Comparison of ENCODE assay signal across 8 cellular contexts in genomic region chrX:17736478-17736855, GRCh38. TPM values are rescaled to one million over a fixed set of nuclear protein-coding genes. Genes with fewer than 3 reads are reported as not detected.
DNase-seq lines count a peak whose midpoint lies in the region; TF ChIP-seq lines count a peak whose summit lies in the region.

No MANE protein-coding gene starts in this region.

- TF ChIP-seq CTCF in choroid plexus epithelial cell (conservative IDR thresholded peaks at IDR 0.05; ENCODE audit: low read depth, low read length) = no peak

- DNase-seq in Jurkat, Clone E6-1 (ENCODE audit: low read depth, low spot score) = no peak
- no peak for DNase-seq in choroid plexus epithelial cell (ENCODE audit: low read depth)
- DNase-seq in AG08395 (ENCODE audit: low spot score) = no peak
- DNase-seq in NCI-H2227 treated with DMSO at 0.1 percent for 48 hours (lab: John Stamatoyannopoulos, UW) = no peak
- DNase-seq in stimulated activated CD4-positive, alpha-beta T cell treated with anti-CD3 and anti-CD28 coated beads, Interleukin-4, amount 100 ng/mL, for 1 hour = no peak
- no peak for DNase-seq in DMS 273 treated with DMSO at 0.1 percent for 48 hours (lab: John Stamatoyannopoulos, UW)

- H3K79me2 ChIP-seq in ACC112 (ENCODE audit: control insufficient read depth, insufficient read depth, low read length, unreplicated experiment) = peaks cover 39% of the 10 kb centered on the region

- H3K4me1 ChIP-seq in ACC112 (ENCODE audit: control insufficient read depth, insufficient read depth, low read length, unreplicated experiment) (peaks cover 15% of the 10 kb centered on the region), muscle layer of colon (ENCODE audit: insufficient read depth, low read length) (no peaks in the 10 kb centered on the region)

- H3K9ac ChIP-seq in muscle layer of colon (ENCODE audit: low read length) = no peak overlapping the region

- peak overlapping the region; percentile 78 for H3K4me3 ChIP-seq in ACC112 (ENCODE audit: low read depth, low read length)
- H3K4me3 ChIP-seq in Jurkat, Clone E6-1 (ENCODE audit: low read length) = peak overlapping the region; percentile 54
- H3K4me3 ChIP-seq in choroid plexus epithelial cell (ENCODE audit: low read depth, low read length) = peak overlapping the region; percentile 57
- peak overlapping the region in 1 of 2 donors; percentile 39 for H3K4me3 ChIP-seq in muscle layer of colon (ENCODE audit: low read depth in 1 of 2, low read length in 2 of 2)

- H3K27me3 ChIP-seq in ACC112 (ENCODE audit: insufficient read depth, low read length) (no peaks in the 10 kb centered on the region), muscle layer of colon (ENCODE audit: control insufficient read depth in 1 of 2, insufficient read depth in 2 of 2, low read length in 2 of 2) (peaks cover 4 to 5% of the 10 kb centered on the region in 2 donors)

- H3K9me3 ChIP-seq in muscle layer of colon (ENCODE audit: low read length) = no peaks in the 10 kb centered on the region

- H2AFZ ChIP-seq in ACC112 (ENCODE audit: low read length, unreplicated experiment) = peak overlapping the region; percentile 23

- no peaks in the 10 kb centered on the region for H3K36me3 ChIP-seq in ACC112 (ENCODE audit: insufficient read depth, low read length)
- H3K36me3 ChIP-seq in muscle layer of colon (ENCODE audit: insufficient read depth, low read length) = no peaks in the 10 kb centered on the region

- peak overlapping the region; percentile 64 for H3K27ac ChIP-seq in ACC112 (ENCODE audit: low read depth, low read length)
- H3K27ac ChIP-seq in muscle layer of colon (ENCODE audit: low read depth, low read length) = peak overlapping the region; percentile 35

RNA-seq across cellular contexts. Expression of gene SCML1, which starts 0.8 kb away (rescaled TPM):
- 3.7 TPM for polyA plus RNA-seq in Jurkat, Clone E6-1 (2012; ENCODE audit: insufficient read depth, insufficient read length)
